27 cellular contexts compared by ENCODE assay signal in the genomic region with DNA sequence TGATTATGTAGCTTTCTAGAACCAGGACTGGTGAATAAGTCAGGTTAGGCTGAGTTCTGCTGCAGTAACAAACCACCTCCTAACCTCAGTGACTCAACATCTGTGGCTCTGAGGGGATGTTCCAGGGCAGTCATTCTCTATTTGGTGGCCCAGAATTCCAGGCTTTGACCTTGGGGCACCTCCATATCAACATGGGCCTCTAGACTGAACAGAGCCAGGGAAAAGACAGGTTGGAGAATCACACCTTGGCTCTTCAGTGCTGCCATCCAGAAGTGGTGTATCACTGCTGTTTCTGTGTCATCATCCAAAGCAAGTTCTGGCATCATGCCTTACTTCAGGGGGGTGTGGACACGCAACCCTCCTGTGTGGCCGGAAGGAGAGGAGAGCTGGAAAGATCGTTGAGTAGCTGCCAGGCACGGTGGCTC. TPM values are rescaled to one million over a fixed set of nuclear protein-coding genes. Genes with fewer than 3 reads are reported as not detected.
DNase-seq lines count a peak whose midpoint lies in the region; ATAC-seq and TF ChIP-seq lines count a peak whose summit lies in the region.
"Had no signal": no experiment of that assay in that cellular context is flagged by ENCODE, and none has a peak within 500 bp of the region (broad histone marks: within the 10 kb centered on the region; RNA-seq: fewer than 3 reads in every experiment).

No MANE protein-coding gene starts in this region.

- no peaks in the 10 kb centered on the region for H4K20me1 ChIP-seq in GM23248 (ENCODE audit: insufficient read depth)

- no peaks in the 10 kb centered on the region; the same call in 1 of the 2 replicates for H3F3A ChIP-seq in GM23248 (ENCODE audit: insufficient read depth)

- no peak overlapping the region for H2BK12ac ChIP-seq in neuronal stem cell (ENCODE audit: low read length)

- no peak overlapping the region for H4K91ac ChIP-seq in neuronal stem cell (ENCODE audit: low read depth, low read length, poor library complexity)

- H3K9me3 ChIP-seq in GM23248 (ENCODE audit: low read depth), result no peaks in the 10 kb centered on the region
- peaks cover 0 to 7% of the 10 kb centered on the region in 2 donors for H3K9me3 ChIP-seq in neuronal stem cell (replicated peaks in 1 of 2; ENCODE audit: control insufficient read depth in 2 of 2, insufficient read depth in 1 of 2, low read depth in 1 of 2, low read length in 2 of 2)
- H3K9me3 ChIP-seq: adrenal gland, spleen, upper lobe of left lung had no signal

- H3K4me1 ChIP-seq in GM23248 (ENCODE audit: insufficient read depth) (no peaks in the 10 kb centered on the region), neuronal stem cell (ENCODE audit: control insufficient read depth in 2 of 2, insufficient read depth in 1 of 2, low read depth in 1 of 2, low read length in 2 of 2) (peaks cover 0 to 9% of the 10 kb centered on the region in 2 donors)

- H3K4ac ChIP-seq in neuronal stem cell (ENCODE audit: low read length), result no peak overlapping the region

- no peaks in the 10 kb centered on the region for H3K79me2 ChIP-seq in GM23248 (ENCODE audit: insufficient read depth)

- ATAC-seq in GM19351 (IDR thresholded peaks at IDR 0.05; ENCODE audit: unreplicated experiment), result no peak
- no peak for ATAC-seq in HG03280 (IDR thresholded peaks at IDR 0.05; ENCODE audit: unreplicated experiment)
- no peak for ATAC-seq in HG03095 (IDR thresholded peaks at IDR 0.05; ENCODE audit: unreplicated experiment)
- ATAC-seq: stimulated activated naive CD8-positive, alpha-beta T cell treated with anti-CD3 and anti-CD28 coated beads, Interleukin-15, amount 100 ng/mL, for 72 hours; T-cell had no signal

- H3K14ac ChIP-seq in neuronal stem cell (ENCODE audit: low read length), result no peak overlapping the region

- H2AK5ac ChIP-seq in neuronal stem cell (ENCODE audit: low read depth, low read length), result no peak overlapping the region

- no peaks in the 10 kb centered on the region for H3K27me3 ChIP-seq in GM23248 (replicated peaks; ENCODE audit: insufficient read depth)
- peaks cover 0 to 5% (median 0%) of the 10 kb centered on the region in 3 experiments for H3K27me3 ChIP-seq in neuronal stem cell (ENCODE audit: control insufficient read depth in 3 of 3, insufficient read depth in 3 of 3, low read depth in 1 of 3, low read length in 3 of 3)
- H3K27me3 ChIP-seq: adrenal gland, upper lobe of left lung had no signal

- no peak for TF ChIP-seq CTCF in epithelial cell of esophagus (IDR thresholded peaks at IDR 0.05; ENCODE audit: insufficient read depth, low read depth, low read length, missing control alignments)

- H4K8ac ChIP-seq in neuronal stem cell (ENCODE audit: low read depth, low read length), result no peak overlapping the region

- 20 to 21% methylated on average over 4 of the region's 4 CpGs for WGBS in GM23248 (ENCODE audit: low coverage in 1 of 2, low lambda C conversion rate in 2 of 2, missing lambda C conversion rate in 2 of 2), 2 experiments
- WGBS in neuronal stem cell (ENCODE audit: extremely low coverage in 2 of 2, insufficient read length in 2 of 2, insufficient replicate concordance in 1 of 2), 2 donors, result no CpG with 5 or more reads among the region's 4 CpGs

- H2AFZ ChIP-seq in GM23248 (no peak overlapping the region), neuronal stem cell (ENCODE audit: low read length) (no peak overlapping the region)

- no peak overlapping the region for H2BK15ac ChIP-seq in neuronal stem cell (ENCODE audit: low read length)

- in situ Hi-C loops in GM23248 (cut with MboI), result no loop called here

- no peak overlapping the region for H2BK120ac ChIP-seq in neuronal stem cell (ENCODE audit: low read depth, low read length)

- H2BK5ac ChIP-seq in neuronal stem cell (ENCODE audit: low read length), result no peak overlapping the region

- H3K4me2 ChIP-seq in GM23248 (ENCODE audit: unreplicated experiment), result no peak overlapping the region
- H3K4me2 ChIP-seq in neuronal stem cell (ENCODE audit: insufficient read depth, low read length, poor library complexity, severe bottlenecking), result no peak overlapping the region

- no peaks in the 10 kb centered on the region for H3K79me1 ChIP-seq in neuronal stem cell (ENCODE audit: low read depth, low read length)

- H3K18ac ChIP-seq in neuronal stem cell (ENCODE audit: low read length), result no peak overlapping the region

- no peaks in the 10 kb centered on the region for H3K9me2 ChIP-seq in GM23248 (ENCODE audit: insufficient read depth)

- H3K4me3 ChIP-seq in GM23248, result no peak overlapping the region
- H3K4me3 ChIP-seq in epithelial cell of esophagus (ENCODE audit: low read length), result no peak overlapping the region
- no peak overlapping the region for H3K4me3 ChIP-seq in neuronal stem cell (ENCODE audit: low read length in 2 of 2)
- H3K4me3 ChIP-seq: adrenal gland, spleen, upper lobe of left lung had no signal

- no peaks in the 10 kb centered on the region; the same call in 1 of the 2 replicates for H3K36me3 ChIP-seq in GM23248 (ENCODE audit: low read depth)
- no peaks in the 10 kb centered on the region for H3K36me3 ChIP-seq in neuronal stem cell (replicated peaks in 1 of 2; ENCODE audit: control insufficient read depth in 2 of 2, insufficient read depth in 2 of 2, low read length in 2 of 2)
- H3K36me3 ChIP-seq: adrenal gland, upper lobe of left lung had no signal

- DNase-seq in GM23248 (peak; percentile 71), M059J (ENCODE audit: low read depth) (peak; percentile 32), epithelial cell of esophagus (ENCODE audit: low read depth) (peak; percentile 65), neuronal stem cell (ENCODE audit: low spot score) (no peak), NOMO-1 treated with DMSO at 0.1 percent for 48 hours (lab: John Stamatoyannopoulos, UW; ENCODE audit: unreplicated experiment) (no peak)
- DNase-seq: activated CD4-positive, alpha-beta T cell treated with anti-CD3 and anti-CD28 coated beads, Interleukin-2, amount 50 U/mL, for 1 hour; activated gamma-delta T cell treated with Interleukin-2 at 50 U/mL for 16 hours; AML-193; H9; left cardiac atrium; midbrain; NCI-H1417; NCI-H82; nephron progenitor cell; SIG-M5; spleen; stimulated activated CD4-positive, alpha-beta T cell treated with anti-CD3 and anti-CD28 coated beads, Interleukin-4, amount 100 ng/mL, for 4 hours; stimulated activated naive CD8-positive, alpha-beta T cell treated with anti-CD3 and anti-CD28 coated beads, Interleukin-15, amount 100 ng/mL, for 72 hours had no signal

- H3K9ac ChIP-seq in GM23248 (no peak overlapping the region), neuronal stem cell (ENCODE audit: low read depth, low read length, poor library complexity) (no peak overlapping the region)

- peak overlapping the region; percentile 19 for H3K23ac ChIP-seq in neuronal stem cell (ENCODE audit: low read depth, low read length, poor library complexity)

- H3K27ac ChIP-seq in GM23248, result no peak overlapping the region
- H3K27ac ChIP-seq in neuronal stem cell (replicated peaks; ENCODE audit: low read length), result no peak overlapping the region
- H3K27ac ChIP-seq: adrenal gland, spleen, upper lobe of left lung had no signal

RNA-seq across cellular contexts. Expression of gene ZBTB47, which starts 15.3 kb away (rescaled TPM):
- 65.4 and 72.8 TPM in 2 replicates for total RNA-seq in GM23248 (2014; rRNA removed; shearing (Covaris generic))
- 5.2 TPM in 2 replicates for polyA plus RNA-seq in GM23248 (2016; fragmentation: Nextera tagmentation; extraction: Ambion mirVana)
- total RNA-seq in M059J (2014; rRNA removed; shearing (Covaris generic)), result 5.0 and 5.5 TPM in 2 replicates
- 2.7 TPM for polyA plus RNA-seq in neuronal stem cell (2013, experiment 1 of 2)
- polyA plus RNA-seq in neuronal stem cell (2013, experiment 2 of 2), result 2.8 TPM

RNA-seq across cellular contexts. Expression of gene KLHL40, which starts 16.5 kb away (rescaled TPM):
- total RNA-seq in GM23248 (2014; rRNA removed; shearing (Covaris generic)), result not detected in 2 replicates
- polyA plus RNA-seq in GM23248 (2016; fragmentation: Nextera tagmentation; extraction: Ambion mirVana), result not detected in 2 replicates
- not detected in 2 replicates for total RNA-seq in M059J (2014; rRNA removed; shearing (Covaris generic))
- not detected for polyA plus RNA-seq in neuronal stem cell (2013, experiment 1 of 2)
- not detected for polyA plus RNA-seq in neuronal stem cell (2013, experiment 2 of 2)
- total RNA-seq: dermis microvascular lymphatic vessel endothelial cell, epithelial cell of proximal tubule, H9, progenitor cell of endocrine pancreas, spleen, T-cell, upper lobe of left lung had no signal

RNA-seq across cellular contexts. Expression of gene HHATL, which starts 33.8 kb away (rescaled TPM):
- not detected in 2 replicates for total RNA-seq in GM23248 (2014; rRNA removed; shearing (Covaris generic))
- polyA plus RNA-seq in GM23248 (2016; fragmentation: Nextera tagmentation; extraction: Ambion mirVana), result not detected in 2 replicates
- not detected in 2 replicates for total RNA-seq in M059J (2014; rRNA removed; shearing (Covaris generic))
- not detected for polyA plus RNA-seq in neuronal stem cell (2013, experiment 1 of 2)
- not detected for polyA plus RNA-seq in neuronal stem cell (2013, experiment 2 of 2)
- total RNA-seq: dermis microvascular lymphatic vessel endothelial cell, epithelial cell of proximal tubule, progenitor cell of endocrine pancreas, spleen, T-cell had no signal

Comparison
In these comparisons a context has a peak if more than half of its experiments do, and no peak if none do; other contexts are left out.
1. DNase-seq: peak in GM23248 (single experiment), M059J (single experiment) and epithelial cell of esophagus (single experiment); none in neuronal stem cell (single experiment) and NOMO-1 treated with DMSO at 0.1 percent for 48 hours (single experiment).
2. RNA of gene ZBTB47, which starts 15.3 kb away (total RNA-seq): 65.4 to 72.8 TPM in GM23248; 5.0 to 5.5 TPM in M059J; every median in the first group is over 10 times any median in the second.